Comparison of ENCODE assay signal across 8 cellular contexts in genomic region chr12:92408072-92408900, GRCh38.
DNase-seq lines count a peak whose midpoint lies in the region; ATAC-seq and TF ChIP-seq lines count a peak whose summit lies in the region.

No MANE protein-coding gene starts in this region.

- H3K9me3 ChIP-seq in OCI-LY7 (ENCODE audit: low read length) = no peaks in the 10 kb centered on the region
- H3K9me3 ChIP-seq in adipocyte (ENCODE audit: control insufficient read depth, low read length) = peaks cover 3% of the 10 kb centered on the region
- no peaks in the 10 kb centered on the region for H3K9me3 ChIP-seq in left lung

- H3K4me3 ChIP-seq in OCI-LY7 (ENCODE audit: low read depth, low read length, poor library complexity, severe bottlenecking) (no peak overlapping the region), adipocyte (ENCODE audit: low read length) (no peak overlapping the region), left lung (no peak overlapping the region)

- CTCF ChIA-PET in GM10248 (lab: Yijun Ruan, JAX) = interaction anchor here (0.6 to 5.8 kb wide), 38 partner anchors 9 to 1027 kb away, joined by 3 to 93 read pairs (median 4); partner anchors contain the start of gene BTG1
- CTCF ChIA-PET in OCI-LY7 (lab: Charles Lee; ENCODE audit: unreplicated experiment) = interaction anchor here (0.6 to 2.8 kb wide), 10 partner anchors 9 to 262 kb away, joined by 3 to 12 read pairs (median 4); no protein-coding TSS in a partner anchor

- peak overlapping the region; percentile 36 for H3K4me2 ChIP-seq in OCI-LY7 (ENCODE audit: low read length)

- no peaks in the 10 kb centered on the region for H3K36me3 ChIP-seq in OCI-LY7 (ENCODE audit: insufficient read depth, low read length)
- no peaks in the 10 kb centered on the region for H3K36me3 ChIP-seq in adipocyte (ENCODE audit: control insufficient read depth, insufficient read depth, low read length, severe bottlenecking)
- no peaks in the 10 kb centered on the region for H3K36me3 ChIP-seq in left lung

- H3K9ac ChIP-seq in adipocyte (ENCODE audit: low read length) = no peak overlapping the region

- POLR2A ChIA-PET in GM10248 (lab: Yijun Ruan, JAX) = interaction anchor here (0.8 to 2.9 kb wide), 2 partner anchors 262 to 275 kb away, joined by 3 to 22 read pairs; partner anchors contain the start of gene BTG1
- POLR2A ChIA-PET in OCI-LY7 (lab: Charles Lee) = interaction anchor here (0.6 to 5.2 kb wide), 31 partner anchors 9 to 1005 kb away, joined by 3 to 27 read pairs (median 5); partner anchors contain the start of gene BTG1

- DNase-seq in GM10248 (ENCODE audit: extremely low spot score) (peak; percentile 38), OCI-LY7 (ENCODE audit: low spot score) (peak; percentile 81), adipocyte (ENCODE audit: low read depth) (peak; percentile 19), left lung (peak in 1 of 2 donors; percentile 42)

- H4K20me1 ChIP-seq in OCI-LY7 (ENCODE audit: insufficient read depth, low read length) = no peaks in the 10 kb centered on the region

- H3K27ac ChIP-seq in OCI-LY7 (ENCODE audit: low read depth, low read length, poor library complexity, severe bottlenecking) (peak overlapping the region; percentile 12), left lung (no peak overlapping the region)

- peak; percentile 53 for TF ChIP-seq CTCF in GM10248 (IDR thresholded peaks at IDR 0.05; ENCODE audit: control extremely low read depth, extremely low read depth, low read depth, missing control alignments)
- TF ChIP-seq CTCF in OCI-LY7 (conservative IDR thresholded peaks at IDR 0.05; ENCODE audit: low read length) = peak; percentile 93
- TF ChIP-seq CTCF in left lung (IDR thresholded peaks at IDR 0.05) = peak; percentile 19 to 49

- peak overlapping the region; percentile 81 for H2AFZ ChIP-seq in OCI-LY7 (ENCODE audit: low read length)

- no TSS peak for BruUV-seq in OCI-LY7 (replicated peaks; lab: Mats Ljungman, UMichigan)

- H3K9me2 ChIP-seq in OCI-LY7 (ENCODE audit: insufficient read depth, low read length) = no peaks in the 10 kb centered on the region

- no peaks in the 10 kb centered on the region for H3K79me2 ChIP-seq in OCI-LY7 (ENCODE audit: insufficient read depth, low read depth, low read length)

- intact Hi-C loops in OCI-LY7 (cut with micrococcal nuclease; ENCODE audit: unreplicated experiment) (loop anchor here (1.0 to 5.0 kb wide), 5 partner anchors 37 to 596 kb away; no protein-coding TSS in a partner anchor), left lung (cut with DNase I) (no loop called here)

- peaks cover 52% of the 10 kb centered on the region for H3K4me1 ChIP-seq in OCI-LY7 (ENCODE audit: insufficient read depth, low read length, poor library complexity, severe bottlenecking)
- peaks cover 7% of the 10 kb centered on the region for H3K4me1 ChIP-seq in adipocyte (ENCODE audit: control insufficient read depth, insufficient read depth, low read length)
- no peaks in the 10 kb centered on the region for H3K4me1 ChIP-seq in left lung

- no peaks in the 10 kb centered on the region for H3K27me3 ChIP-seq in adipocyte (replicated peaks; ENCODE audit: control insufficient read depth, insufficient read depth, low read length)
- no peaks in the 10 kb centered on the region for H3K27me3 ChIP-seq in left lung

- ATAC-seq in HG03439 (IDR thresholded peaks at IDR 0.05; ENCODE audit: unreplicated experiment) (peak; percentile 45), left lung (peak; percentile 68), HG02763 (IDR thresholded peaks at IDR 0.05; ENCODE audit: unreplicated experiment) (no peak), GM19395 (IDR thresholded peaks at IDR 0.05; ENCODE audit: unreplicated experiment) (no peak), GM19397 (IDR thresholded peaks at IDR 0.05; ENCODE audit: unreplicated experiment) (no peak)

Comparison
In these comparisons a context has a peak if more than half of its experiments do, and no peak if none do; other contexts are left out.
1. CTCF ChIP-seq: peak in every context shown above with its lines; median percentile 93 in OCI-LY7; 53 in GM10248; 34 in left lung.
2. ATAC-seq: peak in HG03439 (single experiment) and left lung (single experiment); none in HG02763 (single experiment), GM19395 (single experiment) and GM19397 (single experiment).